Comparison of ENCODE assay signal across 13 cellular contexts in the genomic region with DNA sequence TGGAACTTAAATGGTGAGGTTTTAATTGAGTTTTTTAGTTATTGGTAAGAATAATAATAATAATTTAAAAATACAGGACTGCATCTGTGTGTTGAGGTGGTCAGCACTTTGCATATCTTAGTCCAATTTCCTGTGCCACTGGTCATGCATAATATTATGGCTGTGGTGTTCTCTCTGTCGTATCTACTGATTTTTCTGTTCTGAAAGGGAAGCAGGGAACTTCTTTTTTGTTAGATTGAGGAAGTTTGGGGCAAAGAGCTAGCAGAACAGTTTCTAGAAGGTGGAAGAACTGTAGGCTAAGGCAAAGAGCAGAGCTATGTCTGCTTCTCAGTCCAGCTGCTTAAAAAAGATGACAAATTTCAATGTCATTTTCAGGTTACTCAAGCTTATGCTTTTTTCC.
A peak's percentile ranks its signal among the peaks of the same experiment; 100 is the strongest.
DNase-seq lines count a peak whose midpoint lies in the region; ATAC-seq and TF ChIP-seq lines count a peak whose summit lies in the region.
"Had no signal": no experiment of that assay in that cellular context is flagged by ENCODE, and none has a peak within 500 bp of the region (broad histone marks: within the 10 kb centered on the region; RNA-seq: fewer than 3 reads in every experiment).

No MANE protein-coding gene starts in this region.

- H3K27me3 Mint-ChIP-seq in CD4-positive, alpha-beta memory T cell = no peaks in the 10 kb centered on the region

- intact Hi-C loops in CD4-positive, alpha-beta memory T cell (cut with micrococcal nuclease) = no loop called here
- intact Hi-C loops in testis (cut with DNase I; ENCODE audit: low total_unique reads) = no loop called here

- no peak for DNase-seq in CD4-positive, alpha-beta memory T cell
- peak; percentile 22 for DNase-seq in NOMO-1 treated with dmso at 0.1 percent for 144 hours (lab: John Stamatoyannopoulos, UW; ENCODE audit: unreplicated experiment)
- DNase-seq in left lobe of liver (ENCODE audit: low spot score) = no peak
- DNase-seq in GDM1 (lab: John Stamatoyannopoulos, UW) = no peak
- no peak for DNase-seq in NCI-H2196 (lab: John Stamatoyannopoulos, UW; ENCODE audit: unreplicated experiment)
- DNase-seq in testis = no peak
- no peak for DNase-seq in AG20443 (ENCODE audit: low spot score)
- DNase-seq: NCI-H1417, sigmoid colon had no signal

- H3K4me1 Mint-ChIP-seq in CD4-positive, alpha-beta memory T cell = peaks cover 62 to 88% (median 74%) of the 10 kb centered on the region in 4 donors

- peaks cover 15% of the 10 kb centered on the region for H3K36me3 ChIP-seq in CD4-positive, alpha-beta memory T cell (ENCODE audit: insufficient read depth, low read length)
- no peaks in the 10 kb centered on the region for H3K36me3 ChIP-seq in testis (ENCODE audit: low read depth, missing control alignments)

- peak overlapping the region in 4 of 7 donors; percentile 11 to 65 (median 36) for H3K27ac Mint-ChIP-seq in CD4-positive, alpha-beta memory T cell

- TF ChIP-seq CTCF in testis (IDR thresholded peaks at IDR 0.05) = no peak

- H3K9me3 ChIP-seq in CD4-positive, alpha-beta memory T cell (ENCODE audit: control insufficient read depth in 1 of 2, low read length in 2 of 2) = no peaks in the 10 kb centered on the region
- no peaks in the 10 kb centered on the region for H3K9me3 ChIP-seq in testis
- H3K9me3 ChIP-seq: sigmoid colon had no signal

- no peaks in the 10 kb centered on the region for H3K27me3 ChIP-seq in CD4-positive, alpha-beta memory T cell (ENCODE audit: insufficient read depth, low read length)
- H3K27me3 ChIP-seq in testis = no peaks in the 10 kb centered on the region
- H3K27me3 ChIP-seq: sigmoid colon had no signal

- peaks cover 52% of the 10 kb centered on the region for H3K4me1 ChIP-seq in CD4-positive, alpha-beta memory T cell (ENCODE audit: insufficient read depth, low read length)
- peaks cover 17% of the 10 kb centered on the region for H3K4me1 ChIP-seq in testis

- peaks cover 44 to 68% of the 10 kb centered on the region in 2 donors for H3K36me3 Mint-ChIP-seq in CD4-positive, alpha-beta memory T cell

- H3K4me3 ChIP-seq in CD4-positive, alpha-beta memory T cell (ENCODE audit: low read length in 2 of 2) = no peak overlapping the region
- H3K4me3 ChIP-seq in testis = no peak overlapping the region
- H3K4me3 ChIP-seq: sigmoid colon had no signal

- peak; percentile 76 for ATAC-seq in GM21423 (IDR thresholded peaks at IDR 0.05; ENCODE audit: unreplicated experiment)
- ATAC-seq in left lobe of liver = peak; percentile 10
- ATAC-seq: activated CD4-positive, CD25-positive, alpha-beta regulatory T cell treated with anti-CD3 and anti-CD28 coated beads, Interleukin-2, amount 50 U/mL, for 24 hours; activated naive CD4-positive, alpha-beta T cell treated with anti-CD3 and anti-CD28 coated beads, Interleukin-2, amount 50 U/mL, for 72 hours had no signal

- no peak overlapping the region for H3K27ac ChIP-seq in CD4-positive, alpha-beta memory T cell (ENCODE audit: low read depth, low read length)
- no peak overlapping the region for H3K27ac ChIP-seq in testis
- H3K27ac ChIP-seq: sigmoid colon had no signal

- TF ChIP-seq POLR2A in testis (IDR thresholded peaks at IDR 0.05) = no peak

- POLR2A ChIA-PET in CD4-positive, alpha-beta memory T cell (lab: Charles Lee; ENCODE audit: partially characterized antibody) = no interaction called here

- peak overlapping the region in 1 of 8 donors; percentile 29 for H3K4me3 Mint-ChIP-seq in CD4-positive, alpha-beta memory T cell
- H3K4me3 Mint-ChIP-seq: mesothelial cell of epicardium had no signal

- H3K9me3 Mint-ChIP-seq in CD4-positive, alpha-beta memory T cell = no peaks in the 10 kb centered on the region
- H3K9me3 Mint-ChIP-seq: activated naive CD4-positive, alpha-beta T cell treated with anti-CD3 and anti-CD28 coated beads, Interleukin-2, amount 50 U/mL, for 72 hours; mesothelial cell of epicardium had no signal

- 55 to 74% methylated on average over 1 of the region's 1 CpG for WGBS in testis, 2 donors

- CTCF ChIA-PET in CD4-positive, alpha-beta memory T cell (lab: Charles Lee; ENCODE audit: partially characterized antibody) = interaction anchor here (1.0 kb wide), 1 partner anchor 220 kb away, joined by 3 read pairs; no protein-coding TSS in a partner anchor
